Comparison of ENCODE assay signal across 8 cellular contexts in the genomic region with DNA sequence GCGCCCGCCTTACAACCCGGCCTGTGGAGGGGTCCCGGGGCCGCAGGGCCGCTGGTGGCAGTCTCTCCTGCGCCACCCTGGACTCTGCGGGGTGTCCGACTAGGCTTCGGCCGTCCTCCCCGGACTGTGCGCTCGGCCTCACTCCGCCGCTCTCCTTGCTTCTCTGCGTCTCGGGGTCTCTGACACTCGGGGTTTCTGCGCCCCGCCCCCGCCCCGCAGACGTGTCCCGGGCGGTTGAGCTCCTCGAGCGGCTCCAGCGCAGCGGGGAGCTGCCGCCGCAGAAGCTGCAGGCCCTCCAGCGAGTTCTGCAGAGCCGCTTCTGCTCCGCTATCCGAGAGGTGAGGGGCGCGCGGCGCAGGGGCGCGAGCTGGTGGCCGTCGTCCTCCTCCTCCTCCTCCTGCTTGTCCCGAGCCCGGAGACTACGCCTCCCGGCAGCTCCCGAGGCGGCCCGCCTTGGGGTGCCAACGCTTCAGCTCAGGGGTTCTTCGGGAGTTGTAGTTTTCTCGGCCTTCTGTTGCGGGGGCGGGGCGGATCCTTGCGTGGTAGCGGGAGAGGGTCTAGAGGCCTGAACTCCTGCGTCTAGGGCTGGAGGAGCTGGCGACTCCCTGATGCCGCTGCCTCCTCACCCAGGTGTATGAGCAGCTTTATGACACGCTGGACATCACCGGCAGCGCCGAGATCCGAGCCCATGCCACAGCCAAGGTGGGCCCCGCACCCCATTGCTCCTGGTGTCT. TPM values are rescaled to one million over a fixed set of nuclear protein-coding genes. Genes with fewer than 3 reads are reported as not detected.
DNase-seq lines count a peak whose midpoint lies in the region; ATAC-seq and TF ChIP-seq lines count a peak whose summit lies in the region.

No MANE protein-coding gene starts in this region.

- peak overlapping the region; percentile 98 for H3K27ac ChIP-seq in SK-N-MC

- peaks cover 0 to 5% (median 0%) of the 10 kb centered on the region in 5 experiments for H3K9me3 Mint-ChIP-seq in brain

- in situ Hi-C loops in HAP-1 (cut with MboI; ENCODE audit: low sequenced_read_pairs) = no loop called here

- peak overlapping the region; percentile 73 to 94 (median 89) for H3K27ac Mint-ChIP-seq in brain

- TF ChIP-seq CTCF in brain (conservative IDR thresholded peaks at IDR 0.05) = no peak

- H3K4me1 ChIP-seq in HAP-1 = peaks cover 11% of the 10 kb centered on the region

- DNase-seq in 8988T = peak; percentile 55
- peak; percentile 77 to 88 for DNase-seq in HAP-1 (ENCODE audit: low spot score in 2 of 2)
- no peak for DNase-seq in SK-N-MC (ENCODE audit: low read depth, low spot score)
- DNase-seq in skeletal muscle cell (ENCODE audit: low read depth) = no peak
- DNase-seq in SKM-1 treated with dmso at 0.1 percent for 144 hours (lab: John Stamatoyannopoulos, UW; ENCODE audit: unreplicated experiment) = no peak

- peak overlapping the region; percentile 91 for H3K9ac ChIP-seq in SK-N-MC (ENCODE audit: insufficient read length)

- H3K4me3 ChIP-seq in HAP-1 (peak overlapping the region; percentile 74), SK-N-MC (peak overlapping the region; percentile 99), iPS-18c (ENCODE audit: insufficient read depth, low read depth, low read length) (peak overlapping the region; percentile 79), skeletal muscle cell (ENCODE audit: low read depth, low read length) (peak overlapping the region; percentile 76)

- peaks cover 68% of the 10 kb centered on the region for H3K4me1 Mint-ChIP-seq in brain

- no peaks in the 10 kb centered on the region for H3K36me3 ChIP-seq in HAP-1 (replicated peaks)
- peaks cover 12% of the 10 kb centered on the region; the same call in 1 of the 2 replicates for H3K36me3 ChIP-seq in SK-N-MC (ENCODE audit: insufficient read depth, low read length)

- H3K27me3 ChIP-seq in HAP-1 (ENCODE audit: low read depth) = no peaks in the 10 kb centered on the region

- no peak for ATAC-seq in GM21723 (IDR thresholded peaks at IDR 0.05; ENCODE audit: unreplicated experiment)

- peak overlapping the region; percentile 83 to 94 (median 89) for H3K4me3 Mint-ChIP-seq in brain

- H3K9me3 ChIP-seq in HAP-1 (no peaks in the 10 kb centered on the region), SK-N-MC (ENCODE audit: low read depth, low read length) (no peaks in the 10 kb centered on the region), iPS-18c (ENCODE audit: control insufficient read depth, insufficient read depth, low read length) (no peaks in the 10 kb centered on the region)

- H3K36me3 Mint-ChIP-seq in brain = peaks cover 8% of the 10 kb centered on the region

- peaks cover 12% of the 10 kb centered on the region for H3K27me3 Mint-ChIP-seq in brain

RNA-seq across cellular contexts. Expression of a gene that starts 0.6 kb away (rescaled TPM):
- 18.0 TPM for polyA plus RNA-seq in brain (ENCODE audit: insufficient read depth, low read depth, low replicate concordance)

RNA-seq across cellular contexts. Expression of a gene that starts 4.1 kb away (rescaled TPM):
- polyA plus RNA-seq in brain (ENCODE audit: insufficient read depth, low read depth, low replicate concordance) = 4.1 TPM

RNA-seq across cellular contexts. Expression of a gene that starts 4.5 kb away (rescaled TPM):
- 43.6 TPM for polyA plus RNA-seq in brain (ENCODE audit: insufficient read depth, low read depth, low replicate concordance)

RNA-seq across cellular contexts. Expression of a gene that starts 29.5 kb away (rescaled TPM):
- 140 TPM for polyA plus RNA-seq in brain (ENCODE audit: insufficient read depth, low read depth, low replicate concordance)

RNA-seq across cellular contexts. Expression of a gene that starts 40.4 kb away (rescaled TPM):
- polyA plus RNA-seq in brain (ENCODE audit: insufficient read depth, low read depth, low replicate concordance) = 3.0 TPM

Comparison
In these comparisons a context has a peak if more than half of its experiments do, and no peak if none do; other contexts are left out.
1. DNase-seq: peak in 8988T (single experiment) and HAP-1 (2 of 2); none in SK-N-MC (single experiment), skeletal muscle cell (single experiment) and SKM-1 treated with dmso at 0.1 percent for 144 hours (single experiment).
2. Peak in every context shown above with its lines, with median percentiles within 50 percentile points of each other: H3K4me3 ChIP-seq.